Comparison of ENCODE assay signal across 9 cellular contexts in the genomic region with DNA sequence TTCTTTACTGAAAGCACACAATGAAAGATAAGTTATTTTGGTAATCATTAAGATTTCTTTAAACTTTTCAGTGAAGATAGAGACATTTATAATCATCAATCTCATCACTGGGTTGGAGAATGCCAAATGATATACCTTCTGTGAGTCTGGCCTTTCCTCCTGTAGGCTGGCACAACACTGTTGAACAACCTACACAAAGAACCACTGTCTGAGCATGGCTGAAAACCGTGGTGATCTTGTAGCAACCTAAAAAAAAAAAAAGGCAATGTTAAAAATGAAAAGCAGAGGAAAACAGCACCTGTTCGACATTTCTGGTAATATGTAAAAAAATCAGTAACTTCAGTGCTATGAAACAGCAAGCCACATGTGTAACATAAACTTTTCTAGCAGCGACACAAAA. TPM values are rescaled to one million over a fixed set of nuclear protein-coding genes. Genes with fewer than 3 reads are reported as not detected.
A peak's percentile ranks its signal among the peaks of the same experiment; 100 is the strongest.
DNase-seq lines count a peak whose midpoint lies in the region; ATAC-seq, FAIRE-seq and TF ChIP-seq lines count a peak whose summit lies in the region.
"Had no signal": no experiment of that assay in that cellular context is flagged by ENCODE, and none has a peak within 500 bp of the region (broad histone marks: within the 10 kb centered on the region; RNA-seq: fewer than 3 reads in every experiment).

No MANE protein-coding gene starts in this region.

- ATAC-seq in esophagus mucosa, result no peak

- no peak for FAIRE-seq in small intestine (lab: Jason Lieb, UNC)

- H3K36me3 ChIP-seq in CD4-positive, alpha-beta memory T cell (ENCODE audit: insufficient read depth, low read length), result peaks cover 7% of the 10 kb centered on the region
- H3K36me3 ChIP-seq in MG63, result peaks cover 21% of the 10 kb centered on the region
- H3K36me3 ChIP-seq in small intestine (ENCODE audit: control insufficient read depth in 2 of 2, insufficient read depth in 2 of 2, low read length in 2 of 2), result peaks cover 3 to 7% of the 10 kb centered on the region in 2 donors

- H3K9me3 ChIP-seq in CD4-positive, alpha-beta memory T cell (ENCODE audit: control insufficient read depth in 1 of 2, low read length in 2 of 2), result no peaks in the 10 kb centered on the region
- no peaks in the 10 kb centered on the region for H3K9me3 ChIP-seq in MG63
- H3K9me3 ChIP-seq in small intestine (ENCODE audit: control insufficient read depth, low read depth), result no peaks in the 10 kb centered on the region

- intact Hi-C loops in CD4-positive, alpha-beta memory T cell (cut with micrococcal nuclease), result loop anchor here (5.0 kb wide), 1 partner anchor 247 kb away; no protein-coding TSS in a partner anchor

- no peak for TF ChIP-seq CTCF in chondrocyte (IDR thresholded peaks at IDR 0.05)
- no peak for TF ChIP-seq CTCF in nephron (IDR thresholded peaks at IDR 0.05; ENCODE audit: unreplicated experiment in 3 of 3)

- no peak for DNase-seq in CD4-positive, alpha-beta memory T cell
- DNase-seq in MG63 (no peak), chondrocyte (ENCODE audit: low spot score) (no peak), NCI-H2081 (lab: John Stamatoyannopoulos, UW) (no peak), NCI-H187 treated with DMSO at 0.1 percent for 48 hours (lab: John Stamatoyannopoulos, UW) (no peak), small intestine (no peak)
- DNase-seq: stimulated activated CD4-positive, alpha-beta T cell treated with anti-CD3 and anti-CD28 coated beads, Interleukin-4, amount 100 ng/mL, for 24 hours had no signal

- H3K27me3 Mint-ChIP-seq in CD4-positive, alpha-beta memory T cell, result no peaks in the 10 kb centered on the region
- H3K27me3 Mint-ChIP-seq in chondrocyte (ENCODE audit: low read depth) (no peaks in the 10 kb centered on the region), nephron (ENCODE audit: low read depth) (no peaks in the 10 kb centered on the region)

- peak overlapping the region in 3 of 7 donors; percentile 65 to 81 (median 81) for H3K27ac Mint-ChIP-seq in CD4-positive, alpha-beta memory T cell
- H3K27ac Mint-ChIP-seq in chondrocyte (ENCODE audit: unreplicated experiment) (peak overlapping the region; percentile 54), nephron (peak overlapping the region; percentile 44 to 100 (median 97))

- CTCF ChIA-PET in CD4-positive, alpha-beta memory T cell (lab: Charles Lee; ENCODE audit: partially characterized antibody), result interaction anchor here (1.0 kb wide), 1 partner anchor 11 kb away, joined by 3 read pairs; no protein-coding TSS in a partner anchor

- no peak overlapping the region for H3K27ac ChIP-seq in CD4-positive, alpha-beta memory T cell (ENCODE audit: low read depth, low read length)
- H3K27ac ChIP-seq in small intestine (ENCODE audit: low read depth in 1 of 2, low read length in 1 of 2), result no peak overlapping the region

- peak overlapping the region; percentile 39 to 100 (median 99) for H3K4me3 Mint-ChIP-seq in CD4-positive, alpha-beta memory T cell
- H3K4me3 Mint-ChIP-seq in chondrocyte (ENCODE audit: unreplicated experiment) (peak overlapping the region; percentile 98), nephron (peak overlapping the region; percentile 97 to 98 (median 97))

- H3K9me3 Mint-ChIP-seq in CD4-positive, alpha-beta memory T cell, result no peaks in the 10 kb centered on the region
- no peaks in the 10 kb centered on the region for H3K9me3 Mint-ChIP-seq in chondrocyte (ENCODE audit: low read depth)
- H3K9me3 Mint-ChIP-seq in nephron, result no peaks in the 10 kb centered on the region

- peaks cover 29% of the 10 kb centered on the region for H3K4me1 ChIP-seq in CD4-positive, alpha-beta memory T cell (ENCODE audit: insufficient read depth, low read length)
- H3K4me1 ChIP-seq in small intestine (ENCODE audit: control insufficient read depth in 2 of 2, insufficient read depth in 1 of 2, low read depth in 1 of 2, low read length in 1 of 2), result peaks cover 0 to 2% of the 10 kb centered on the region in 2 donors

- POLR2A ChIA-PET in CD4-positive, alpha-beta memory T cell (lab: Charles Lee; ENCODE audit: partially characterized antibody), result interaction anchor here (1.2 to 4.0 kb wide), 5 partner anchors 8 to 91 kb away, joined by 3 to 96 read pairs (median 21); no protein-coding TSS in a partner anchor

- WGBS in small intestine, 3 donors, result 64 to 70% (median 64%) methylated on average over 3 of the region's 3 CpGs

- H3K4me3 ChIP-seq in CD4-positive, alpha-beta memory T cell (ENCODE audit: low read length in 2 of 2), result no peak overlapping the region
- peak overlapping the region; percentile 80 for H3K4me3 ChIP-seq in MG63
- peak overlapping the region in 1 of 2 donors; percentile 95 for H3K4me3 ChIP-seq in small intestine (ENCODE audit: low read depth in 1 of 2, low read length in 2 of 2)

- H3K36me3 Mint-ChIP-seq in CD4-positive, alpha-beta memory T cell, result peaks cover 10 to 37% of the 10 kb centered on the region in 2 donors
- H3K36me3 Mint-ChIP-seq in chondrocyte (ENCODE audit: low read depth), result peaks cover 20% of the 10 kb centered on the region
- H3K36me3 Mint-ChIP-seq in nephron (ENCODE audit: low read depth), result peaks cover 24% of the 10 kb centered on the region

- H3K27me3 ChIP-seq in CD4-positive, alpha-beta memory T cell (ENCODE audit: insufficient read depth, low read length), result no peaks in the 10 kb centered on the region
- H3K27me3 ChIP-seq in MG63, result no peaks in the 10 kb centered on the region
- H3K27me3 ChIP-seq in small intestine (ENCODE audit: control insufficient read depth in 2 of 2, insufficient read depth in 2 of 2, low read length in 2 of 2), result no peaks in the 10 kb centered on the region

- H3K4me1 Mint-ChIP-seq in CD4-positive, alpha-beta memory T cell, result peaks cover 14 to 32% (median 24%) of the 10 kb centered on the region in 4 donors
- H3K4me1 Mint-ChIP-seq in chondrocyte (ENCODE audit: low read depth) (peaks cover 29% of the 10 kb centered on the region), nephron (peaks cover 5% of the 10 kb centered on the region)

RNA-seq across cellular contexts. Expression of gene RPS27L, which starts 1.8 kb away (rescaled TPM):
- 100 to 1,000 TPM; 150 to 161 TPM for total RNA-seq in CD4-positive, alpha-beta memory T cell
- 100 to 1,000 TPM; 187 to 211 TPM for polyA plus RNA-seq in CD4-positive, alpha-beta memory T cell
- 42.6 and 193 TPM in 2 replicates for total RNA-seq in MG63 (2014; rRNA removed; shearing (Covaris generic); ENCODE audit: low replicate concordance)
- total RNA-seq in chondrocyte (211 to 242 TPM (median 221 TPM) in 3 replicates), esophagus mucosa (54.4 TPM)
- 100 to 1,000 TPM; 146 to 612 (median 505) TPM for polyA plus RNA-seq in small intestine

RNA-seq across cellular contexts. Expression of gene LACTB, which starts 33.8 kb away (rescaled TPM):
- 10 to 100 TPM; 11.7 to 12.1 TPM for total RNA-seq in CD4-positive, alpha-beta memory T cell
- 10 to 100 TPM in 1 of 2 donors, 1 to 10 TPM in 1; 8.9 to 11.5 TPM for polyA plus RNA-seq in CD4-positive, alpha-beta memory T cell
- 41.5 and 50.4 TPM in 2 replicates for total RNA-seq in MG63 (2014; rRNA removed; shearing (Covaris generic); ENCODE audit: low replicate concordance)
- total RNA-seq in chondrocyte, result 19.4 to 22.4 TPM (median 20.7 TPM) in 3 replicates
- total RNA-seq in esophagus mucosa, result 8.8 TPM
- 10 to 100 TPM; 13.9 to 26.7 (median 26.2) TPM for polyA plus RNA-seq in small intestine

RNA-seq across cellular contexts. Expression of gene RAB8B, which starts 33.9 kb away (rescaled TPM):
- total RNA-seq in CD4-positive, alpha-beta memory T cell, result 10 to 100 TPM; 86.0 to 86.4 TPM
- polyA plus RNA-seq in CD4-positive, alpha-beta memory T cell, result 10 to 100 TPM; 35.1 to 58.3 TPM
- 14.4 and 16.0 TPM in 2 replicates for total RNA-seq in MG63 (2014; rRNA removed; shearing (Covaris generic); ENCODE audit: low replicate concordance)
- 27.6 to 34.8 TPM (median 32.7 TPM) in 3 replicates for total RNA-seq in chondrocyte
- 6.7 TPM for total RNA-seq in esophagus mucosa
- polyA plus RNA-seq in small intestine, result 10 to 100 TPM in 2 of 3 donors, 1 to 10 TPM in 1; 9.8 to 14.5 (median 13.2) TPM
